Comparison of ENCODE assay signal across 8 cellular contexts in genomic region chr14:58243790-58244555, GRCh38. TPM values are rescaled to one million over a fixed set of nuclear protein-coding genes. Genes with fewer than 3 reads are reported as not detected.
DNase-seq lines count a peak whose midpoint lies in the region; ATAC-seq and TF ChIP-seq lines count a peak whose summit lies in the region.

No MANE protein-coding gene starts in this region.

- no peaks in the 10 kb centered on the region for H3K4me1 ChIP-seq in H9 (ENCODE audit: insufficient read depth, low read length)

- no peak overlapping the region for H3K14ac ChIP-seq in H9 (ENCODE audit: insufficient read depth, low read length)

- no peak overlapping the region for H4K8ac ChIP-seq in H9 (replicated peaks; ENCODE audit: insufficient read length, low read depth, low read length)

- POLR2A ChIA-PET in T-cell (lab: Charles Lee) = interaction anchor here (0.6 to 1.6 kb wide), 10 partner anchors 10 to 1242 kb away, joined by 3 to 31 read pairs (median 3); partner anchors contain the start of genes ARID4A (in 2 of the 2), ACTR10 (in 1 of the 2), KIAA0586 (in 1 of the 2) and TIMM9 (in 1 of the 2)

- H2BK15ac ChIP-seq in H9 (ENCODE audit: low read depth, low read length) = no peak overlapping the region

- H3K56ac ChIP-seq in H9 (ENCODE audit: insufficient read length, low read depth, low read length) = no peak overlapping the region

- H3K4me1 Mint-ChIP-seq in H9 (peaks cover 18 to 21% of the 10 kb centered on the region in 2 experiments), T-cell (peaks cover 44 to 51% (median 47%) of the 10 kb centered on the region in 3 donors)

- H3K36me3 Mint-ChIP-seq in H9 (ENCODE audit: insufficient read depth in 1 of 3, low read depth in 3 of 3) (peaks cover 8 to 13% (median 10%) of the 10 kb centered on the region in 3 experiments), T-cell (peaks cover 8% of the 10 kb centered on the region)

- H3K9me3 Mint-ChIP-seq in H9 (no peaks in the 10 kb centered on the region; a peak in 1 of 5 replicates), T-cell (no peaks in the 10 kb centered on the region)

- peak overlapping the region; percentile 63 for H2AFZ ChIP-seq in H9 (ENCODE audit: low read length)

- no peak overlapping the region for H2BK12ac ChIP-seq in H9 (ENCODE audit: insufficient read length, low read depth, low read length)

- H3K27ac Mint-ChIP-seq in H9 (peak overlapping the region in 2 of 3 experiments; percentile 45 to 91; a peak in 4 of 7 replicates), T-cell (peak overlapping the region; percentile 99)

- ATAC-seq in T-cell (replicated peaks in 1 of 4) (peak; percentile 31 to 51 (median 44)), omental fat pad (ENCODE audit: low FRiP score) (peak; percentile 37)

- peak; percentile 96 for DNase-seq in NCI-H2107 treated with DMSO at 0.1 percent for 48 hours (lab: John Stamatoyannopoulos, UW; ENCODE audit: unreplicated experiment)
- no peak for DNase-seq in NCI-H2107 (lab: John Stamatoyannopoulos, UW)
- DNase-seq in H9 = no peak
- DNase-seq in LHCN-M2 (ENCODE audit: low read depth) = peak; percentile 26
- DNase-seq in T-cell = no peak
- DNase-seq in fibroblast of peridontal ligament (ENCODE audit: extremely low read depth) = peak; percentile 33
- no peak for DNase-seq in omental fat pad (ENCODE audit: low spot score)
- DNase-seq in globus pallidus (ENCODE audit: low spot score) = no peak

- H2AK5ac ChIP-seq in H9 (ENCODE audit: insufficient read length, low read length) = no peak overlapping the region

- H3K23me2 ChIP-seq in H9 (ENCODE audit: insufficient read length, low read depth, low read length, poor library complexity, severe bottlenecking) = peaks cover 3% of the 10 kb centered on the region

- no peak overlapping the region for H4K91ac ChIP-seq in H9 (ENCODE audit: insufficient read length, low read depth, low read length)

- WGBS in H9 (ENCODE audit: extremely low coverage, insufficient read length, low lambda C conversion rate) = no CpG with 5 or more reads among the region's 16 CpGs

- H3K27me3 Mint-ChIP-seq in H9 (ENCODE audit: low read depth) = peaks cover 2% of the 10 kb centered on the region; the same call in 1 of the 2 replicates
- H3K27me3 Mint-ChIP-seq in T-cell = no peaks in the 10 kb centered on the region

- no peak overlapping the region for H3K4ac ChIP-seq in H9 (ENCODE audit: low read depth, low read length)

- H3K9me3 ChIP-seq in H9 (ENCODE audit: control insufficient read depth, low read depth, low read length) = no peaks in the 10 kb centered on the region

- H2BK20ac ChIP-seq in H9 (ENCODE audit: low read depth, low read length, poor library complexity, severe bottlenecking) = no peak overlapping the region

- H3K23ac ChIP-seq in H9 (ENCODE audit: insufficient read length, low read depth, low read length) = no peak overlapping the region

- H3T11ph ChIP-seq in H9 (ENCODE audit: low read length) = no peak overlapping the region

- H3K27ac ChIP-seq in H9 (ENCODE audit: insufficient read length, low read depth, low read length) = no peak overlapping the region

- TF ChIP-seq CTCF in H9 (conservative IDR thresholded peaks at IDR 0.05) = no peak
- TF ChIP-seq CTCF in omental fat pad (IDR thresholded peaks at IDR 0.05) = no peak

- H3K18ac ChIP-seq in H9 (ENCODE audit: insufficient read length, low read depth, low read length) = no peak overlapping the region

- H3K79me2 ChIP-seq in H9 (ENCODE audit: insufficient read depth, low read length) = peaks cover 30% of the 10 kb centered on the region

- H3K79me1 ChIP-seq in H9 (ENCODE audit: insufficient read depth, low read depth, low read length, poor library complexity, severe bottlenecking) = peaks cover 6% of the 10 kb centered on the region

- H4K20me1 ChIP-seq in H9 (ENCODE audit: control insufficient read depth, insufficient read depth, insufficient read length) = no peaks in the 10 kb centered on the region

- CTCF ChIA-PET in T-cell (lab: Charles Lee) = interaction anchor here in 1 of 2 donors (0.6 to 1.5 kb wide), 4 partner anchors 10 to 54 kb away, joined by 3 to 13 read pairs (median 4); partner anchors contain the start of gene ARID4A

- no peak overlapping the region for H2BK5ac ChIP-seq in H9 (ENCODE audit: insufficient read length, low read length)

- no peaks in the 10 kb centered on the region for H3K27me3 ChIP-seq in H9 (ENCODE audit: insufficient read depth, low read length)

- peak overlapping the region; percentile 33 for H3K4me2 ChIP-seq in H9 (ENCODE audit: insufficient read depth, insufficient read length, low read length)

- H3K9ac ChIP-seq in H9 (ENCODE audit: extremely low read depth, insufficient read length, low read length) = peak overlapping the region; percentile 80

- no peak overlapping the region for H4K5ac ChIP-seq in H9 (ENCODE audit: insufficient read length, low read depth, low read length)

- H3K4me3 Mint-ChIP-seq in H9 = peak overlapping the region; percentile 92 to 99
- peak overlapping the region; percentile 98 to 99 (median 99) for H3K4me3 Mint-ChIP-seq in T-cell

- no peak overlapping the region for H2BK120ac ChIP-seq in H9 (ENCODE audit: low read depth, low read length, poor library complexity, severe bottlenecking)

RNA-seq across cellular contexts. Expression of gene PSMA3, which starts 0.7 kb away (rescaled TPM):
- total RNA-seq in H9 (2021) (340 and 342 TPM in 2 replicates), LHCN-M2 (2014; rRNA removed) (82.1 and 104 TPM in 2 replicates), T-cell (100 to 1,000 TPM in 2 of 5 donors, 10 to 100 TPM in 3; 75.5 to 139 (median 99.7) TPM), omental fat pad (100 to 1,000 TPM in 2 of 4 donors, 10 to 100 TPM in 2; 91.8 to 126 (median 107) TPM)
- 92.0 TPM for polyA plus RNA-seq in LHCN-M2 (2012)

RNA-seq across cellular contexts. Expression of gene ACTR10, which starts 44.0 kb away (rescaled TPM):
- 38.4 and 41.0 TPM in 2 replicates for total RNA-seq in H9 (2021)
- 78.2 and 83.3 TPM in 2 replicates for total RNA-seq in LHCN-M2 (2014; rRNA removed)
- 68.4 TPM for polyA plus RNA-seq in LHCN-M2 (2012)
- total RNA-seq in T-cell = 10 to 100 TPM; 36.7 to 49.7 (median 42.3) TPM
- total RNA-seq in omental fat pad = 10 to 100 TPM; 37.7 to 71.4 (median 53.7) TPM

RNA-seq across cellular contexts. Expression of gene ARID4A, which starts 54.4 kb away (rescaled TPM):
- 12.9 and 13.2 TPM in 2 replicates for total RNA-seq in H9 (2021)
- 6.1 and 8.2 TPM in 2 replicates for total RNA-seq in LHCN-M2 (2014; rRNA removed)
- polyA plus RNA-seq in LHCN-M2 (2012) = 3.0 TPM
- total RNA-seq in T-cell = 10 to 100 TPM; 51.2 to 70.1 (median 57.6) TPM
- 10 to 100 TPM; 12.6 to 33.7 (median 18.5) TPM for total RNA-seq in omental fat pad

Comparison
In these comparisons a context has a peak if more than half of its experiments do, and no peak if none do; other contexts are left out.
1. DNase-seq: peak in NCI-H2107 treated with DMSO at 0.1 percent for 48 hours (single experiment), LHCN-M2 (single experiment) and fibroblast of peridontal ligament (single experiment); none in NCI-H2107 (single experiment), H9 (single experiment), T-cell (0 of 34), omental fat pad (single experiment) and globus pallidus (single experiment).